ENCODE assay signal across 24 cellular contexts in the genomic region with DNA sequence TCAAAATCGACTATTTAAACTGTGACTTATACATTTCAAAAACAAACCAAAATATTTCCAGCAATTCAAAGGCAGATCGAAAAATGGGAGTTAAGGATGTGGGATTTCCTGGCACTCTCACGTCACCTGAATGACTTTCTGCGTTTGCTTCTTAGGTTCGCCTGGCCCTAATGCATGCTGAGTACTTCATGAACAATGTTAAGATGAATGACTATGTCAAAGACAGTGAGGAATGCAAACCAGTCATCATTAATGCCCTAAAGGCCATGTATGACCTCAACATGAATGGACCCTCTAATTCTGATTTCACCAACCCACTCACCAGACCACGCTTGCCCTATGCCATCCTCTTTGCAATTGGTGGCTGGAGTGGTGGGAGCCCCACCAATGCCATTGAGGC. TPM values are rescaled to one million over a fixed set of nuclear protein-coding genes. Genes with fewer than 3 reads are reported as not detected.
"Had no signal": no experiment of that assay in that cellular context is flagged by ENCODE, and none has a peak within 500 bp of the region (broad histone marks: within the 10 kb centered on the region; RNA-seq: fewer than 3 reads in every experiment).

No MANE protein-coding gene starts in this region.

- H3K4me1 Mint-ChIP-seq: mesothelial cell of epicardium had no signal

- DNase-seq: activated CD4-positive, alpha-beta T cell treated with anti-CD3 and anti-CD28 coated beads, Interleukin-2, amount 50 U/mL, for 1 hour; activated CD4-positive, CD25-positive, alpha-beta regulatory T cell treated with anti-CD3 and anti-CD28 coated beads, Interleukin-2, amount 50 U/mL, for 72 hours; activated CD8-positive, alpha-beta T cell treated with anti-CD3 and anti-CD28 coated beads, Interleukin-2, amount 10 ng/mL, durations not matched to agents 7 days and 5 days; activated gamma-delta T cell treated with Interleukin-2 at 50 U/mL for 16 hours; esophagus squamous epithelium; left ventricle myocardium superior; mammary epithelial cell; natural killer cell; retina; spleen; stimulated activated CD4-positive, alpha-beta T cell treated with anti-CD3 and anti-CD28 coated beads, Interleukin-4, amount 100 ng/mL, for 1 hour; stimulated activated naive CD4-positive, alpha-beta T cell treated with Interleukin-2 at 50 U/mL for 16 hours; T-helper 2 cell; upper lobe of right lung had no signal

- ATAC-seq: activated CD8-positive, alpha-beta T cell treated with anti-CD3 and anti-CD28 coated beads, Interleukin-2, amount 10 ng/mL, durations not matched to agents 7 days and 5 days; gastroesophageal sphincter; left ventricle myocardium superior; natural killer cell; upper lobe of right lung had no signal

- FAIRE-seq: islet of Langerhans had no signal

- H3K9me3 Mint-ChIP-seq: activated naive CD4-positive, alpha-beta T cell treated with anti-CD3 and anti-CD28 coated beads, Interleukin-2, amount 50 U/mL, for 24 hours; activated T-helper 1 cell treated with anti-CD3 and anti-CD28 coated beads, Interleukin-12 subunit alpha, Interleukin-12 subunit beta, Interleukin-2, Interleukin-4 antibody, amounts not matched to agents 30 ng/mL and 10 ng/mL and 1 ng/mL, durations not matched to agents 14 hours and 24 hours and 36 hours; mesothelial cell of epicardium; natural killer cell had no signal

- H3K27ac Mint-ChIP-seq: activated CD8-positive, alpha-beta T cell treated with anti-CD3 and anti-CD28 coated beads, Interleukin-2, amount 10 ng/mL, durations not matched to agents 7 days and 5 days; activated naive CD4-positive, alpha-beta T cell treated with anti-CD3 and anti-CD28 coated beads, Interleukin-2, amount 50 U/mL, for 24 hours; activated T-helper 1 cell treated with anti-CD3 and anti-CD28 coated beads, Interleukin-12 subunit alpha, Interleukin-12 subunit beta, Interleukin-2, Interleukin-4 antibody, amounts not matched to agents 30 ng/mL and 10 ng/mL and 1 ng/mL, durations not matched to agents 14 hours and 24 hours and 36 hours; mesothelial cell of epicardium; natural killer cell; progenitor cell of endocrine pancreas had no signal

- H3K4me3 Mint-ChIP-seq: activated CD8-positive, alpha-beta T cell treated with anti-CD3 and anti-CD28 coated beads, Interleukin-2, amount 10 ng/mL, durations not matched to agents 7 days and 5 days; activated naive CD4-positive, alpha-beta T cell treated with anti-CD3 and anti-CD28 coated beads, Interleukin-2, amount 50 U/mL, for 24 hours; activated T-helper 1 cell treated with anti-CD3 and anti-CD28 coated beads, Interleukin-12 subunit alpha, Interleukin-12 subunit beta, Interleukin-2, Interleukin-4 antibody, amounts not matched to agents 30 ng/mL and 10 ng/mL and 1 ng/mL, durations not matched to agents 14 hours and 24 hours and 36 hours; mesothelial cell of epicardium; natural killer cell had no signal

- H3K36me3 Mint-ChIP-seq: natural killer cell had no signal

- H3K4me3 ChIP-seq: ascending aorta, coronary artery, esophagus squamous epithelium, gastroesophageal sphincter, spleen, upper lobe of right lung had no signal

- H3K27me3 Mint-ChIP-seq: activated naive CD4-positive, alpha-beta T cell treated with anti-CD3 and anti-CD28 coated beads, Interleukin-2, amount 50 U/mL, for 24 hours; progenitor cell of endocrine pancreas had no signal

- H3K27ac ChIP-seq: ascending aorta, coronary artery, esophagus squamous epithelium, gastroesophageal sphincter, spleen, upper lobe of right lung, VCaP had no signal

RNA-seq across cellular contexts. Expression of gene KLHL10, which starts 7.3 kb away (rescaled TPM):
- total RNA-seq: activated CD8-positive, alpha-beta T cell treated with anti-CD3 and anti-CD28 coated beads, Interleukin-2, amount 10 ng/mL, durations not matched to agents 7 days and 5 days; activated T-helper 1 cell treated with anti-CD3 and anti-CD28 coated beads, Interleukin-12 subunit alpha, Interleukin-12 subunit beta, Interleukin-2, Interleukin-4 antibody, amounts not matched to agents 30 ng/mL and 10 ng/mL and 1 ng/mL, durations not matched to agents 14 hours and 24 hours and 36 hours; ascending aorta; natural killer cell; osteocyte; progenitor cell of endocrine pancreas had no signal

RNA-seq across cellular contexts. Expression of gene FKBP10, which starts 32.2 kb away (rescaled TPM):
- total RNA-seq: activated CD8-positive, alpha-beta T cell treated with anti-CD3 and anti-CD28 coated beads, Interleukin-2, amount 10 ng/mL, durations not matched to agents 7 days and 5 days had no signal
